Comparison of ENCODE assay signal across 1 cellular context in the genomic region with DNA sequence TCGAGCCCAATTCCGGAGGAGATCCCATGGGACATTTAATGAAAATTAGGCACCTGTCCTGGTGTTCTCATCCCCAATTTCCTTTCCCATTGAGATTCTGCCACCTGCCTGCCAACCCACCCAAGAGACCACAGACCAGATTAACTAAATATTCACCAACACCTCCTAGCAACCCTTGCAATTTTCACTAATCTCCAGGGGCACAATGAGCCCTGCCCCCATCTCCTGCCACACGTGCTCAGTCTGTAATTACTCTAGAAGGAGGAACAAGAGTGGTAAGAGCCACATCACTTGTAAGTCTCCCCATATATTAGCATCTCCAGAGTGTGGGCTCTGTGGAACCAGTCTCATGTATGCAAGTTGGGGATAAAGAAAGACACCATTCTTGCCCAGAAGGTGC.
TF ChIP-seq lines count a peak whose summit lies in the region.

No MANE protein-coding gene starts in this region.

TF ChIP-seq in neural cell, 6 proteins besides CTCF, POLR2A, EP300 and RAD21:
- TF ChIP-seq MXI1 (conservative IDR thresholded peaks at IDR 0.05; ENCODE audit: poor library complexity, severe bottlenecking) (no peak), SMC3 (conservative IDR thresholded peaks at IDR 0.05; ENCODE audit: poor library complexity) (no peak), EZH2 (IDR thresholded peaks at IDR 0.05; ENCODE audit: borderline replicate concordance, insufficient read depth, low read length, poor library complexity, severe bottlenecking) (no peak), POLR2AphosphoS5 (IDR thresholded peaks at IDR 0.05) (no peak), REST (IDR thresholded peaks at IDR 0.05; ENCODE audit: borderline replicate concordance) (no peak), TAF1 (IDR thresholded peaks at IDR 0.05; ENCODE audit: low read depth) (no peak)
